1 cellular context compared by ENCODE assay signal in genomic region chr19:55647732-55648656, GRCh38.
TF ChIP-seq lines count a peak whose summit lies in the region.

TSS of gene CCDC106 (plus strand) at chr19:55648212. CDS start at chr19:55649047, 835 bp downstream.

TF ChIP-seq in HepG2, 621 proteins besides CTCF, POLR2A, EP300 and RAD21 (continued from another document and continues in another):
- TF ChIP-seq ARID5B (CRISPR knock-in tag; IDR thresholded peaks at IDR 0.05): no peak; the same call in none of the 2 replicates
- 0 out of 2 replicates have a peak, but pooled peaks have one; percentile 33 for TF ChIP-seq ZNF124 (CRISPR knock-in tag; IDR thresholded peaks at IDR 0.05)
- no peak for TF ChIP-seq RBM39 (IDR thresholded peaks at IDR 0.05; ENCODE audit: low read depth, low read length, poor library complexity, severe bottlenecking)
- TF ChIP-seq HNF4A (CRISPR knock-in tag; IDR thresholded peaks at IDR 0.05): no peak
- TF ChIP-seq GATAD1 (CRISPR knock-in tag; IDR thresholded peaks at IDR 0.05): peak; percentile 56; the same call in 1 of the 2 replicates
- TF ChIP-seq, protein P1, sequence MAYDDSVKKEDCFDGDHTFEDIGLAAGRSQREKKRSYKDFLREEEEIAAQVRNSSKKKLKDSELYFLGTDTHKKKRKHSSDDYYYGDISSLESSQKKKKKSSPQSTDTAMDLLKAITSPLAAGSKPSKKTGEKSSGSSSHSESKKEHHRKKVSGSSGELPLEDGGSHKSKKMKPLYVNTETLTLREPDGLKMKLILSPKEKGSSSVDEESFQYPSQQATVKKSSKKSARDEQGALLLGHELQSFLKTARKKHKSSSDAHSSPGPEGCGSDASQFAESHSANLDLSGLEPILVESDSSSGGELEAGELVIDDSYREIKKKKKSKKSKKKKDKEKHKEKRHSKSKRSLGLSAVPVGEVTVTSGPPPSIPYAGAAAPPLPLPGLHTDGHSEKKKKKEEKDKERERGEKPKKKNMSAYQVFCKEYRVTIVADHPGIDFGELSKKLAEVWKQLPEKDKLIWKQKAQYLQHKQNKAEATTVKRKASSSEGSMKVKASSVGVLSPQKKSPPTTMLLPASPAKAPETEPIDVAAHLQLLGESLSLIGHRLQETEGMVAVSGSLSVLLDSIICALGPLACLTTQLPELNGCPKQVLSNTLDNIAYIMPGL (CRISPR knock-in tag; IDR thresholded peaks at IDR 0.05; ENCODE audit: borderline replicate concordance in 1 of 2, low read depth in 1 of 2): peak; percentile 45 to 65
- peak; percentile 55 for TF ChIP-seq ZEB1 (IDR thresholded peaks at IDR 0.05; ENCODE audit: insufficient replicate concordance, low read depth)
- TF ChIP-seq, protein P2, sequence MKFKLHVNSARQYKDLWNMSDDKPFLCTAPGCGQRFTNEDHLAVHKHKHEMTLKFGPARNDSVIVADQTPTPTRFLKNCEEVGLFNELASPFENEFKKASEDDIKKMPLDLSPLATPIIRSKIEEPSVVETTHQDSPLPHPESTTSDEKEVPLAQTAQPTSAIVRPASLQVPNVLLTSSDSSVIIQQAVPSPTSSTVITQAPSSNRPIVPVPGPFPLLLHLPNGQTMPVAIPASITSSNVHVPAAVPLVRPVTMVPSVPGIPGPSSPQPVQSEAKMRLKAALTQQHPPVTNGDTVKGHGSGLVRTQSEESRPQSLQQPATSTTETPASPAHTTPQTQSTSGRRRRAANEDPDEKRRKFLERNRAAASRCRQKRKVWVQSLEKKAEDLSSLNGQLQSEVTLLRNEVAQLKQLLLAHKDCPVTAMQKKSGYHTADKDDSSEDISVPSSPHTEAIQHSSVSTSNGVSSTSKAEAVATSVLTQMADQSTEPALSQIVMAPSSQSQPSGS (CRISPR knock-in tag; IDR thresholded peaks at IDR 0.05): no peak
- no peak for TF ChIP-seq TRIM24 (CRISPR knock-in tag; IDR thresholded peaks at IDR 0.05)
- TF ChIP-seq SMAD1 (CRISPR knock-in tag; IDR thresholded peaks at IDR 0.05; ENCODE audit: borderline replicate concordance, low read depth): 0 out of 2 replicates have a peak, but pooled peaks have one; percentile 47
- TF ChIP-seq ZNF781 (CRISPR knock-in tag; IDR thresholded peaks at IDR 0.05; ENCODE audit: borderline replicate concordance, not compliant biosample characterization): peak; percentile 38
- TF ChIP-seq ZNF788 (CRISPR knock-in tag; IDR thresholded peaks at IDR 0.05; ENCODE audit: borderline replicate concordance): peak; percentile 81
- TF ChIP-seq MXD3 (CRISPR knock-in tag; IDR thresholded peaks at IDR 0.05): peak; percentile 71
- TF ChIP-seq KMT2A (CRISPR knock-in tag; IDR thresholded peaks at IDR 0.05): 0 out of 2 replicates have a peak, but pooled peaks have one; percentile 48
- peak; percentile 48; the same call in 1 of the 2 replicates for TF ChIP-seq ZNF891 (CRISPR knock-in tag; IDR thresholded peaks at IDR 0.05)
- TF ChIP-seq, protein P3, sequence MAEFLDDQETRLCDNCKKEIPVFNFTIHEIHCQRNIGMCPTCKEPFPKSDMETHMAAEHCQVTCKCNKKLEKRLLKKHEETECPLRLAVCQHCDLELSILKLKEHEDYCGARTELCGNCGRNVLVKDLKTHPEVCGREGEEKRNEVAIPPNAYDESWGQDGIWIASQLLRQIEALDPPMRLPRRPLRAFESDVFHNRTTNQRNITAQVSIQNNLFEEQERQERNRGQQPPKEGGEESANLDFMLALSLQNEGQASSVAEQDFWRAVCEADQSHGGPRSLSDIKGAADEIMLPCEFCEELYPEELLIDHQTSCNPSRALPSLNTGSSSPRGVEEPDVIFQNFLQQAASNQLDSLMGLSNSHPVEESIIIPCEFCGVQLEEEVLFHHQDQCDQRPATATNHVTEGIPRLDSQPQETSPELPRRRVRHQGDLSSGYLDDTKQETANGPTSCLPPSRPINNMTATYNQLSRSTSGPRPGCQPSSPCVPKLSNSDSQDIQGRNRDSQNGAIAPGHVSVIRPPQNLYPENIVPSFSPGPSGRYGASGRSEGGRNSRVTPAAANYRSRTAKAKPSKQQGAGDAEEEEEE (CRISPR knock-in tag; IDR thresholded peaks at IDR 0.05; ENCODE audit: borderline replicate concordance): 0 out of 2 replicates have a peak, but pooled peaks have one; percentile 69
- no peak for TF ChIP-seq PLRG1 (conservative IDR thresholded peaks at IDR 0.05)
- no peak for TF ChIP-seq CHCHD3 (CRISPR knock-in tag; IDR thresholded peaks at IDR 0.05)
- no peak for TF ChIP-seq SYNCRIP (IDR thresholded peaks at IDR 0.05; ENCODE audit: insufficient read depth, low read depth, low read length)
- TF ChIP-seq HNRNPK (IDR thresholded peaks at IDR 0.05; ENCODE audit: low read depth, low read length, poor library complexity, severe bottlenecking): no peak
- TF ChIP-seq MEIS2 (CRISPR knock-in tag; IDR thresholded peaks at IDR 0.05): peak; percentile 17; the same call in 1 of the 2 replicates
- no peak for TF ChIP-seq PHB2 (IDR thresholded peaks at IDR 0.05; ENCODE audit: partially characterized antibody)
- 0 out of 2 replicates have a peak, but pooled peaks have one; percentile 23 for TF ChIP-seq ZXDC (CRISPR knock-in tag; IDR thresholded peaks at IDR 0.05)
- TF ChIP-seq SAP130 (CRISPR knock-in tag; IDR thresholded peaks at IDR 0.05; ENCODE audit: low read depth): peak; percentile 67
- peak; percentile 75; the same call in 1 of the 2 replicates for TF ChIP-seq KDM4B (CRISPR knock-in tag; IDR thresholded peaks at IDR 0.05)
- peak; percentile 49; the same call in 1 of the 2 replicates for TF ChIP-seq MXD4 (CRISPR knock-in tag; IDR thresholded peaks at IDR 0.05)
- TF ChIP-seq, protein P4, sequence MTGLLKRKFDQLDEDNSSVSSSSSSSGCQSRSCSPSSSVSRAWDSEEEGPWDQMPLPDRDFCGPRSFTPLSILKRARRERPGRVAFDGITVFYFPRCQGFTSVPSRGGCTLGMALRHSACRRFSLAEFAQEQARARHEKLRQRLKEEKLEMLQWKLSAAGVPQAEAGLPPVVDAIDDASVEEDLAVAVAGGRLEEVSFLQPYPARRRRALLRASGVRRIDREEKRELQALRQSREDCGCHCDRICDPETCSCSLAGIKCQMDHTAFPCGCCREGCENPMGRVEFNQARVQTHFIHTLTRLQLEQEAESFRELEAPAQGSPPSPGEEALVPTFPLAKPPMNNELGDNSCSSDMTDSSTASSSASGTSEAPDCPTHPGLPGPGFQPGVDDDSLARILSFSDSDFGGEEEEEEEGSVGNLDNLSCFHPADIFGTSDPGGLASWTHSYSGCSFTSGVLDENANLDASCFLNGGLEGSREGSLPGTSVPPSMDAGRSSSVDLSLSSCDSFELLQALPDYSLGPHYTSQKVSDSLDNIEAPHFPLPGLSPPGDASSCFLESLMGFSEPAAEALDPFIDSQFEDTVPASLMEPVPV (CRISPR knock-in tag; IDR thresholded peaks at IDR 0.05): peak; percentile 45; the same call in 1 of the 2 replicates
- TF ChIP-seq ZNF678 (CRISPR knock-in tag; IDR thresholded peaks at IDR 0.05): peak; percentile 26; the same call in 1 of the 2 replicates
- peak; percentile 72 for TF ChIP-seq HDAC1 (CRISPR knock-in tag; IDR thresholded peaks at IDR 0.05)
- TF ChIP-seq, protein P5, sequence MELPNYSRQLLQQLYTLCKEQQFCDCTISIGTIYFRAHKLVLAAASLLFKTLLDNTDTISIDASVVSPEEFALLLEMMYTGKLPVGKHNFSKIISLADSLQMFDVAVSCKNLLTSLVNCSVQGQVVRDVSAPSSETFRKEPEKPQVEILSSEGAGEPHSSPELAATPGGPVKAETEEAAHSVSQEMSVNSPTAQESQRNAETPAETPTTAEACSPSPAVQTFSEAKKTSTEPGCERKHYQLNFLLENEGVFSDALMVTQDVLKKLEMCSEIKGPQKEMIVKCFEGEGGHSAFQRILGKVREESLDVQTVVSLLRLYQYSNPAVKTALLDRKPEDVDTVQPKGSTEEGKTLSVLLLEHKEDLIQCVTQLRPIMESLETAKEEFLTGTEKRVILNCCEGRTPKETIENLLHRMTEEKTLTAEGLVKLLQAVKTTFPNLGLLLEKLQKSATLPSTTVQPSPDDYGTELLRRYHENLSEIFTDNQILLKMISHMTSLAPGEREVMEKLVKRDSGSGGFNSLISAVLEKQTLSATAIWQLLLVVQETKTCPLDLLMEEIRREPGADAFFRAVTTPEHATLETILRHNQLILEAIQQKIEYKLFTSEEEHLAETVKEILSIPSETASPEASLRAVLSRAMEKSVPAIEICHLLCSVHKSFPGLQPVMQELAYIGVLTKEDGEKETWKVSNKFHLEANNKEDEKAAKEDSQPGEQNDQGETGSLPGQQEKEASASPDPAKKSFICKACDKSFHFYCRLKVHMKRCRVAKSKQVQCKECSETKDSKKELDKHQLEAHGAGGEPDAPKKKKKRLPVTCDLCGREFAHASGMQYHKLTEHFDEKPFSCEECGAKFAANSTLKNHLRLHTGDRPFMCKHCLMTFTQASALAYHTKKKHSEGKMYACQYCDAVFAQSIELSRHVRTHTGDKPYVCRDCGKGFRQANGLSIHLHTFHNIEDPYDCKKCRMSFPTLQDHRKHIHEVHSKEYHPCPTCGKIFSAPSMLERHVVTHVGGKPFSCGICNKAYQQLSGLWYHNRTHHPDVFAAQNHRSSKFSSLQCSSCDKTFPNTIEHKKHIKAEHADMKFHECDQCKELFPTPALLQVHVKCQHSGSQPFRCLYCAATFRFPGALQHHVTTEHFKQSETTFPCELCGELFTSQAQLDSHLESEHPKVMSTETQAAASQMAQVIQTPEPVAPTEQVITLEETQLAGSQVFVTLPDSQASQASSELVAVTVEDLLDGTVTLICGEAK (IDR thresholded peaks at IDR 0.05): no peak
- TF ChIP-seq, protein P5 (CRISPR knock-in tag; IDR thresholded peaks at IDR 0.05): peak; percentile 65; the same call in 1 of the 2 replicates
